In the genomic region with DNA sequence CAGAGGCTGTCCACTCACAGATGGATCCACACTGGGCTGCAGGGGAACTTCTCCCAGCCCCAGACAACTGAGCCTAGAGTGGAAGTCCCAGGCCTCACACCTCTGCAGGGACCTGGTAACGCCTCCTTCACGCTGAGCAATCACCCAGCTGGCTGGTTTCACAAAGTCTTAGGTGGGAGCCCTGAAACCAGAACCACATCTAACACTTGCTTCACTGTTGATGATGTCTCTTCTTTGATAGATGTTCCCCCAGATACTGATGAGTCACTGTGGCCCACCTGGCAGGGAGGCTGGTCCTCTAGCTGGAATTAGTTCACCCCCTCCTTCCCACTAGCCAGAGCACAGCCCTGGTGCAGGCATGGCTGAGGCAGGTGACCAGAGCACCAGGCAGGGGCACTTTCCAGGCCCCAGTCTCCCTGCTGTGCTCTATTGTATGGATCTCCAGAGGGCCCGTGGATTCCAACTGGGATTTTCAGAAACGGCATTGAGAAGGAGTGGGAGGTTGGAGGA, we compare ENCODE assay signal across 1 cellular context.
TF ChIP-seq lines count a peak whose summit lies in the region.

No MANE protein-coding gene starts in this region.

TF ChIP-seq in GM12878, 131 proteins besides CTCF, POLR2A, EP300 and RAD21 (continued from another document and continues in another):
- TF ChIP-seq ETV6 (conservative IDR thresholded peaks at IDR 0.05 in 1 of 2, IDR thresholded peaks at IDR 0.05 in 1 of 2; ENCODE audit: borderline replicate concordance in 1 of 2, low read depth in 1 of 2), result no peak
- no peak for TF ChIP-seq STAT1 (conservative IDR thresholded peaks at IDR 0.05)
- TF ChIP-seq, protein P1, sequence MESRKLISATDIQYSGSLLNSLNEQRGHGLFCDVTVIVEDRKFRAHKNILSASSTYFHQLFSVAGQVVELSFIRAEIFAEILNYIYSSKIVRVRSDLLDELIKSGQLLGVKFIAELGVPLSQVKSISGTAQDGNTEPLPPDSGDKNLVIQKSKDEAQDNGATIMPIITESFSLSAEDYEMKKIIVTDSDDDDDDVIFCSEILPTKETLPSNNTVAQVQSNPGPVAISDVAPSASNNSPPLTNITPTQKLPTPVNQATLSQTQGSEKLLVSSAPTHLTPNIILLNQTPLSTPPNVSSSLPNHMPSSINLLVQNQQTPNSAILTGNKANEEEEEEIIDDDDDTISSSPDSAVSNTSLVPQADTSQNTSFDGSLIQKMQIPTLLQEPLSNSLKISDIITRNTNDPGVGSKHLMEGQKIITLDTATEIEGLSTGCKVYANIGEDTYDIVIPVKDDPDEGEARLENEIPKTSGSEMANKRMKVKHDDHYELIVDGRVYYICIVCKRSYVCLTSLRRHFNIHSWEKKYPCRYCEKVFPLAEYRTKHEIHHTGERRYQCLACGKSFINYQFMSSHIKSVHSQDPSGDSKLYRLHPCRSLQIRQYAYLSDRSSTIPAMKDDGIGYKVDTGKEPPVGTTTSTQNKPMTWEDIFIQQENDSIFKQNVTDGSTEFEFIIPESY (IDR thresholded peaks at IDR 0.05), result no peak
- no peak for TF ChIP-seq DPF2 (IDR thresholded peaks at IDR 0.05)
- no peak for TF ChIP-seq BCL11A (IDR thresholded peaks at IDR 0.05; ENCODE audit: low read depth, low read length)
- no peak for TF ChIP-seq ZSCAN29 (IDR thresholded peaks at IDR 0.05)
- TF ChIP-seq RUNX3 (IDR thresholded peaks at IDR 0.05; ENCODE audit: low read length), result peak; percentile 84
- TF ChIP-seq SUPT20H (IDR thresholded peaks at IDR 0.05; ENCODE audit: borderline replicate concordance, control insufficient read depth, low read depth, low read length), result no peak
- no peak for TF ChIP-seq TAF1 (IDR thresholded peaks at IDR 0.05; ENCODE audit: borderline replicate concordance, low read depth, low read length)
- no peak for TF ChIP-seq ZNF217 (IDR thresholded peaks at IDR 0.05)
- no peak for TF ChIP-seq MEF2A (IDR thresholded peaks at IDR 0.05; ENCODE audit: insufficient read depth, low read depth, low read length)
- TF ChIP-seq YY1 (IDR thresholded peaks at IDR 0.05; ENCODE audit: low read depth, low read length), result 0 out of 2 replicates have a peak, but pooled peaks have one; percentile 9
- TF ChIP-seq, protein P2, sequence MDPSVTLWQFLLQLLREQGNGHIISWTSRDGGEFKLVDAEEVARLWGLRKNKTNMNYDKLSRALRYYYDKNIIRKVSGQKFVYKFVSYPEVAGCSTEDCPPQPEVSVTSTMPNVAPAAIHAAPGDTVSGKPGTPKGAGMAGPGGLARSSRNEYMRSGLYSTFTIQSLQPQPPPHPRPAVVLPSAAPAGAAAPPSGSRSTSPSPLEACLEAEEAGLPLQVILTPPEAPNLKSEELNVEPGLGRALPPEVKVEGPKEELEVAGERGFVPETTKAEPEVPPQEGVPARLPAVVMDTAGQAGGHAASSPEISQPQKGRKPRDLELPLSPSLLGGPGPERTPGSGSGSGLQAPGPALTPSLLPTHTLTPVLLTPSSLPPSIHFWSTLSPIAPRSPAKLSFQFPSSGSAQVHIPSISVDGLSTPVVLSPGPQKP (IDR thresholded peaks at IDR 0.05; ENCODE audit: low read depth, low read length), result no peak
- no peak for TF ChIP-seq POLR2AphosphoS2 (IDR thresholded peaks at IDR 0.05; ENCODE audit: low read depth, low read length)
- TF ChIP-seq NBN (IDR thresholded peaks at IDR 0.05), result 0 out of 2 replicates have a peak, but pooled peaks have one; percentile 22
- no peak for TF ChIP-seq GABPA (IDR thresholded peaks at IDR 0.05; ENCODE audit: low read depth)
- TF ChIP-seq ASH2L (IDR thresholded peaks at IDR 0.05; ENCODE audit: borderline replicate concordance, low read depth), result no peak
- TF ChIP-seq, protein P3, sequence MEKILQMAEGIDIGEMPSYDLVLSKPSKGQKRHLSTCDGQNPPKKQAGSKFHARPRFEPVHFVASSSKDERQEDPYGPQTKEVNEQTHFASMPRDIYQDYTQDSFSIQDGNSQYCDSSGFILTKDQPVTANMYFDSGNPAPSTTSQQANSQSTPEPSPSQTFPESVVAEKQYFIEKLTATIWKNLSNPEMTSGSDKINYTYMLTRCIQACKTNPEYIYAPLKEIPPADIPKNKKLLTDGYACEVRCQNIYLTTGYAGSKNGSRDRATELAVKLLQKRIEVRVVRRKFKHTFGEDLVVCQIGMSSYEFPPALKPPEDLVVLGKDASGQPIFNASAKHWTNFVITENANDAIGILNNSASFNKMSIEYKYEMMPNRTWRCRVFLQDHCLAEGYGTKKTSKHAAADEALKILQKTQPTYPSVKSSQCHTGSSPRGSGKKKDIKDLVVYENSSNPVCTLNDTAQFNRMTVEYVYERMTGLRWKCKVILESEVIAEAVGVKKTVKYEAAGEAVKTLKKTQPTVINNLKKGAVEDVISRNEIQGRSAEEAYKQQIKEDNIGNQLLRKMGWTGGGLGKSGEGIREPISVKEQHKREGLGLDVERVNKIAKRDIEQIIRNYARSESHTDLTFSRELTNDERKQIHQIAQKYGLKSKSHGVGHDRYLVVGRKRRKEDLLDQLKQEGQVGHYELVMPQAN (conservative IDR thresholded peaks at IDR 0.05), result no peak
- peak; percentile 31 for TF ChIP-seq MEF2B (IDR thresholded peaks at IDR 0.05; ENCODE audit: partially characterized antibody, poor library complexity, severe bottlenecking)
- peak; percentile 92 for TF ChIP-seq CREM (IDR thresholded peaks at IDR 0.05; ENCODE audit: low read depth)
- no peak for TF ChIP-seq NFIC (IDR thresholded peaks at IDR 0.05; ENCODE audit: low read depth, low read length)
- no peak for TF ChIP-seq SUZ12 (IDR thresholded peaks at IDR 0.05; ENCODE audit: unreplicated experiment)
- TF ChIP-seq, protein P4, sequence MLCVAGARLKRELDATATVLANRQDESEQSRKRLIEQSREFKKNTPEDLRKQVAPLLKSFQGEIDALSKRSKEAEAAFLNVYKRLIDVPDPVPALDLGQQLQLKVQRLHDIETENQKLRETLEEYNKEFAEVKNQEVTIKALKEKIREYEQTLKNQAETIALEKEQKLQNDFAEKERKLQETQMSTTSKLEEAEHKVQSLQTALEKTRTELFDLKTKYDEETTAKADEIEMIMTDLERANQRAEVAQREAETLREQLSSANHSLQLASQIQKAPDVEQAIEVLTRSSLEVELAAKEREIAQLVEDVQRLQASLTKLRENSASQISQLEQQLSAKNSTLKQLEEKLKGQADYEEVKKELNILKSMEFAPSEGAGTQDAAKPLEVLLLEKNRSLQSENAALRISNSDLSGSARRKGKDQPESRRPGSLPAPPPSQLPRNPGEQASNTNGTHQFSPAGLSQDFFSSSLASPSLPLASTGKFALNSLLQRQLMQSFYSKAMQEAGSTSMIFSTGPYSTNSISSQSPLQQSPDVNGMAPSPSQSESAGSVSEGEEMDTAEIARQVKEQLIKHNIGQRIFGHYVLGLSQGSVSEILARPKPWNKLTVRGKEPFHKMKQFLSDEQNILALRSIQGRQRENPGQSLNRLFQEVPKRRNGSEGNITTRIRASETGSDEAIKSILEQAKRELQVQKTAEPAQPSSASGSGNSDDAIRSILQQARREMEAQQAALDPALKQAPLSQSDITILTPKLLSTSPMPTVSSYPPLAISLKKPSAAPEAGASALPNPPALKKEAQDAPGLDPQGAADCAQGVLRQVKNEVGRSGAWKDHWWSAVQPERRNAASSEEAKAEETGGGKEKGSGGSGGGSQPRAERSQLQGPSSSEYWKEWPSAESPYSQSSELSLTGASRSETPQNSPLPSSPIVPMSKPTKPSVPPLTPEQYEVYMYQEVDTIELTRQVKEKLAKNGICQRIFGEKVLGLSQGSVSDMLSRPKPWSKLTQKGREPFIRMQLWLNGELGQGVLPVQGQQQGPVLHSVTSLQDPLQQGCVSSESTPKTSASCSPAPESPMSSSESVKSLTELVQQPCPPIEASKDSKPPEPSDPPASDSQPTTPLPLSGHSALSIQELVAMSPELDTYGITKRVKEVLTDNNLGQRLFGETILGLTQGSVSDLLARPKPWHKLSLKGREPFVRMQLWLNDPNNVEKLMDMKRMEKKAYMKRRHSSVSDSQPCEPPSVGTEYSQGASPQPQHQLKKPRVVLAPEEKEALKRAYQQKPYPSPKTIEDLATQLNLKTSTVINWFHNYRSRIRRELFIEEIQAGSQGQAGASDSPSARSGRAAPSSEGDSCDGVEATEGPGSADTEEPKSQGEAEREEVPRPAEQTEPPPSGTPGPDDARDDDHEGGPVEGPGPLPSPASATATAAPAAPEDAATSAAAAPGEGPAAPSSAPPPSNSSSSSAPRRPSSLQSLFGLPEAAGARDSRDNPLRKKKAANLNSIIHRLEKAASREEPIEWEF (IDR thresholded peaks at IDR 0.05; ENCODE audit: insufficient replicate concordance, low read depth, low read length), result no peak
- TF ChIP-seq TCF7 (IDR thresholded peaks at IDR 0.05; ENCODE audit: borderline replicate concordance), result peak; percentile 87
- no peak for TF ChIP-seq POLR2AphosphoS5 (IDR thresholded peaks at IDR 0.05; ENCODE audit: low read length)
- TF ChIP-seq, protein P5, sequence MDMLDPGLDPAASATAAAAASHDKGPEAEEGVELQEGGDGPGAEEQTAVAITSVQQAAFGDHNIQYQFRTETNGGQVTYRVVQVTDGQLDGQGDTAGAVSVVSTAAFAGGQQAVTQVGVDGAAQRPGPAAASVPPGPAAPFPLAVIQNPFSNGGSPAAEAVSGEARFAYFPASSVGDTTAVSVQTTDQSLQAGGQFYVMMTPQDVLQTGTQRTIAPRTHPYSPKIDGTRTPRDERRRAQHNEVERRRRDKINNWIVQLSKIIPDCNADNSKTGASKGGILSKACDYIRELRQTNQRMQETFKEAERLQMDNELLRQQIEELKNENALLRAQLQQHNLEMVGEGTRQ (IDR thresholded peaks at IDR 0.05; ENCODE audit: borderline replicate concordance, low read depth, low read length), result no peak
- no peak for TF ChIP-seq NR2C1 (IDR thresholded peaks at IDR 0.05)
- TF ChIP-seq SMARCA5 (IDR thresholded peaks at IDR 0.05), result peak; percentile 58; the same call in 1 of the 2 replicates
- TF ChIP-seq, protein P6, sequence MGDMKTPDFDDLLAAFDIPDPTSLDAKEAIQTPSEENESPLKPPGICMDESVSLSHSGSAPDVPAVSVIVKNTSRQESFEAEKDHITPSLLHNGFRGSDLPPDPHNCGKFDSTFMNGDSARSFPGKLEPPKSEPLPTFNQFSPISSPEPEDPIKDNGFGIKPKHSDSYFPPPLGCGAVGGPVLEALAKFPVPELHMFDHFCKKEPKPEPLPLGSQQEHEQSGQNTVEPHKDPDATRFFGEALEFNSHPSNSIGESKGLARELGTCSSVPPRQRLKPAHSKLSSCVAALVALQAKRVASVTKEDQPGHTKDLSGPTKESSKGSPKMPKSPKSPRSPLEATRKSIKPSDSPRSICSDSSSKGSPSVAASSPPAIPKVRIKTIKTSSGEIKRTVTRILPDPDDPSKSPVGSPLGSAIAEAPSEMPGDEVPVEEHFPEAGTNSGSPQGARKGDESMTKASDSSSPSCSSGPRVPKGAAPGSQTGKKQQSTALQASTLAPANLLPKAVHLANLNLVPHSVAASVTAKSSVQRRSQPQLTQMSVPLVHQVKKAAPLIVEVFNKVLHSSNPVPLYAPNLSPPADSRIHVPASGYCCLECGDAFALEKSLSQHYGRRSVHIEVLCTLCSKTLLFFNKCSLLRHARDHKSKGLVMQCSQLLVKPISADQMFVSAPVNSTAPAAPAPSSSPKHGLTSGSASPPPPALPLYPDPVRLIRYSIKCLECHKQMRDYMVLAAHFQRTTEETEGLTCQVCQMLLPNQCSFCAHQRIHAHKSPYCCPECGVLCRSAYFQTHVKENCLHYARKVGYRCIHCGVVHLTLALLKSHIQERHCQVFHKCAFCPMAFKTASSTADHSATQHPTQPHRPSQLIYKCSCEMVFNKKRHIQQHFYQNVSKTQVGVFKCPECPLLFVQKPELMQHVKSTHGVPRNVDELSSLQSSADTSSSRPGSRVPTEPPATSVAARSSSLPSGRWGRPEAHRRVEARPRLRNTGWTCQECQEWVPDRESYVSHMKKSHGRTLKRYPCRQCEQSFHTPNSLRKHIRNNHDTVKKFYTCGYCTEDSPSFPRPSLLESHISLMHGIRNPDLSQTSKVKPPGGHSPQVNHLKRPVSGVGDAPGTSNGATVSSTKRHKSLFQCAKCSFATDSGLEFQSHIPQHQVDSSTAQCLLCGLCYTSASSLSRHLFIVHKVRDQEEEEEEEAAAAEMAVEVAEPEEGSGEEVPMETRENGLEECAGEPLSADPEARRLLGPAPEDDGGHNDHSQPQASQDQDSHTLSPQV (IDR thresholded peaks at IDR 0.05), result no peak
- no peak for TF ChIP-seq RB1 (IDR thresholded peaks at IDR 0.05; ENCODE audit: borderline replicate concordance)
- TF ChIP-seq WRNIP1 (IDR thresholded peaks at IDR 0.05; ENCODE audit: borderline replicate concordance, low read depth, low read length), result no peak
- TF ChIP-seq CBX5 (IDR thresholded peaks at IDR 0.05; ENCODE audit: low read depth), result peak; percentile 64; the same call in 1 of the 2 replicates
- no peak for TF ChIP-seq ESRRA (IDR thresholded peaks at IDR 0.05; ENCODE audit: low read length)
- TF ChIP-seq MTA3 (IDR thresholded peaks at IDR 0.05; ENCODE audit: borderline replicate concordance, low read length), result no peak
- TF ChIP-seq HDAC2 (IDR thresholded peaks at IDR 0.05), result no peak
- TF ChIP-seq, protein P7, sequence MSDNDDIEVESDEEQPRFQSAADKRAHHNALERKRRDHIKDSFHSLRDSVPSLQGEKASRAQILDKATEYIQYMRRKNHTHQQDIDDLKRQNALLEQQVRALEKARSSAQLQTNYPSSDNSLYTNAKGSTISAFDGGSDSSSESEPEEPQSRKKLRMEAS (IDR thresholded peaks at IDR 0.05; ENCODE audit: low read depth, low read length), result no peak
- TF ChIP-seq CBX3 (IDR thresholded peaks at IDR 0.05; ENCODE audit: borderline replicate concordance, low read depth), result no peak
- TF ChIP-seq, protein P8, sequence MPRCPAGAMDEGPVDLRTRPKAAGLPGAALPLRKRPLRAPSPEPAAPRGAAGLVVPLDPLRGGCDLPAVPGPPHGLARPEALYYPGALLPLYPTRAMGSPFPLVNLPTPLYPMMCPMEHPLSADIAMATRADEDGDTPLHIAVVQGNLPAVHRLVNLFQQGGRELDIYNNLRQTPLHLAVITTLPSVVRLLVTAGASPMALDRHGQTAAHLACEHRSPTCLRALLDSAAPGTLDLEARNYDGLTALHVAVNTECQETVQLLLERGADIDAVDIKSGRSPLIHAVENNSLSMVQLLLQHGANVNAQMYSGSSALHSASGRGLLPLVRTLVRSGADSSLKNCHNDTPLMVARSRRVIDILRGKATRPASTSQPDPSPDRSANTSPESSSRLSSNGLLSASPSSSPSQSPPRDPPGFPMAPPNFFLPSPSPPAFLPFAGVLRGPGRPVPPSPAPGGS (IDR thresholded peaks at IDR 0.05; ENCODE audit: borderline replicate concordance, insufficient read depth, low read depth, low read length, poor library complexity, severe bottlenecking), result no peak
- TF ChIP-seq, protein P9, sequence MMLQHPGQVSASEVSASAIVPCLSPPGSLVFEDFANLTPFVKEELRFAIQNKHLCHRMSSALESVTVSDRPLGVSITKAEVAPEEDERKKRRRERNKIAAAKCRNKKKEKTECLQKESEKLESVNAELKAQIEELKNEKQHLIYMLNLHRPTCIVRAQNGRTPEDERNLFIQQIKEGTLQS (IDR thresholded peaks at IDR 0.05; ENCODE audit: borderline replicate concordance, extremely low read depth, low read depth, low read length), result no peak
- peak; percentile 51; the same call in 1 of the 2 replicates for TF ChIP-seq MTA2 (IDR thresholded peaks at IDR 0.05; ENCODE audit: low read depth)
- peak; percentile 81 for TF ChIP-seq ATF7 (IDR thresholded peaks at IDR 0.05; ENCODE audit: low read depth)
